15 cellular contexts compared by ENCODE assay signal in genomic region chr15:78102211-78102610, GRCh38. TPM values are rescaled to one million over a fixed set of nuclear protein-coding genes. Genes with fewer than 3 reads are reported as not detected.
DNase-seq lines count a peak whose midpoint lies in the region; ATAC-seq lines count a peak whose summit lies in the region.
"Had no signal": no experiment of that assay in that cellular context is flagged by ENCODE, and none has a peak within 500 bp of the region (broad histone marks: within the 10 kb centered on the region; RNA-seq: fewer than 3 reads in every experiment).

No MANE protein-coding gene starts in this region.

- H3K4me3 Mint-ChIP-seq in activated naive CD4-positive, alpha-beta T cell treated with anti-CD3 and anti-CD28 coated beads, Interleukin-2, amount 10 ng/mL, durations not matched to agents 7 days and 5 days: no peak overlapping the region
- no peak overlapping the region for H3K4me3 Mint-ChIP-seq in activated T-helper 17 cell treated with anti-CD3 and anti-CD28 coated beads, Interleukin-2, amount 50 U/mL, for 72 hours
- no peak overlapping the region for H3K4me3 Mint-ChIP-seq in stimulated activated effector memory CD8-positive, alpha-beta T cell treated with anti-CD3 and anti-CD28 coated beads, Interleukin-12 subunit alpha, Interleukin-12 subunit beta, amount 100 ng/mL, for 72 hours

- no peak for DNase-seq in activated naive CD4-positive, alpha-beta T cell treated with anti-CD3 and anti-CD28 coated beads, Interleukin-2, amount 10 ng/mL, durations not matched to agents 7 days and 5 days
- no peak for DNase-seq in activated naive CD4-positive, alpha-beta T cell treated with anti-CD3 and anti-CD28 coated beads, Interleukin-2, amount 50 U/mL, for 16 hours
- no peak for DNase-seq in stimulated activated effector memory CD8-positive, alpha-beta T cell treated with anti-CD3 and anti-CD28 coated beads, Interleukin-12 subunit alpha, Interleukin-12 subunit beta, amount 100 ng/mL, for 72 hours (ENCODE audit: low spot score in 2 of 2)
- no peak for DNase-seq in DMS114 treated with DMSO at 0.1 percent for 48 hours (lab: John Stamatoyannopoulos, UW; ENCODE audit: unreplicated experiment)
- DNase-seq: ACHN, DMS 273 treated with DMSO at 0.1 percent for 48 hours, KG1, MG63, NCI-H1092 treated with DMSO at 0.1 percent for 48 hours, NCI-H1694, NCI-H446 had no signal

- no peak for ATAC-seq in activated T-helper 17 cell treated with anti-CD3 and anti-CD28 coated beads, Interleukin-2, amount 50 U/mL, for 72 hours (replicated peaks)
- no peak for ATAC-seq in stimulated activated effector memory CD8-positive, alpha-beta T cell treated with anti-CD3 and anti-CD28 coated beads, Interleukin-12 subunit alpha, Interleukin-12 subunit beta, amount 100 ng/mL, for 72 hours
- no peak for ATAC-seq in HG03565 (IDR thresholded peaks at IDR 0.05; ENCODE audit: unreplicated experiment)

- H3K36me3 ChIP-seq in KOPT-K1 (ENCODE audit: insufficient read depth, low read length): no peaks in the 10 kb centered on the region
- H3K36me3 ChIP-seq: MG63 had no signal

- H3K4me1 Mint-ChIP-seq in activated naive CD4-positive, alpha-beta T cell treated with anti-CD3 and anti-CD28 coated beads, Interleukin-2, amount 10 ng/mL, durations not matched to agents 7 days and 5 days: peaks cover 62% of the 10 kb centered on the region
- H3K4me1 Mint-ChIP-seq in activated T-helper 17 cell treated with anti-CD3 and anti-CD28 coated beads, Interleukin-2, amount 50 U/mL, for 72 hours: peaks cover 36% of the 10 kb centered on the region
- peaks cover 49% of the 10 kb centered on the region for H3K4me1 Mint-ChIP-seq in stimulated activated effector memory CD8-positive, alpha-beta T cell treated with anti-CD3 and anti-CD28 coated beads, Interleukin-12 subunit alpha, Interleukin-12 subunit beta, amount 100 ng/mL, for 72 hours

- CTCF ChIA-PET in activated naive CD4-positive, alpha-beta T cell treated with anti-CD3 and anti-CD28 coated beads, Interleukin-2, amount 10 ng/mL, durations not matched to agents 7 days and 5 days (lab: Charles Lee): interaction anchor here (1.4 kb wide), 1 partner anchor 12 kb away, joined by 3 read pairs; no protein-coding TSS in a partner anchor

- H3K9me3 ChIP-seq in KOPT-K1 (ENCODE audit: insufficient read depth, low read length, poor library complexity, severe bottlenecking): no peaks in the 10 kb centered on the region
- H3K9me3 ChIP-seq: MG63 had no signal

- H3K27ac Mint-ChIP-seq in activated naive CD4-positive, alpha-beta T cell treated with anti-CD3 and anti-CD28 coated beads, Interleukin-2, amount 10 ng/mL, durations not matched to agents 7 days and 5 days: peak overlapping the region; percentile 95
- H3K27ac Mint-ChIP-seq in activated T-helper 17 cell treated with anti-CD3 and anti-CD28 coated beads, Interleukin-2, amount 50 U/mL, for 72 hours: peak overlapping the region; percentile 92
- peak overlapping the region; percentile 94 for H3K27ac Mint-ChIP-seq in stimulated activated effector memory CD8-positive, alpha-beta T cell treated with anti-CD3 and anti-CD28 coated beads, Interleukin-12 subunit alpha, Interleukin-12 subunit beta, amount 100 ng/mL, for 72 hours

- peak overlapping the region; percentile 89 for H3K27ac ChIP-seq in KOPT-K1 (ENCODE audit: low read depth, low read length, poor library complexity, severe bottlenecking)

- no peaks in the 10 kb centered on the region for H3K36me3 Mint-ChIP-seq in activated naive CD4-positive, alpha-beta T cell treated with anti-CD3 and anti-CD28 coated beads, Interleukin-2, amount 10 ng/mL, durations not matched to agents 7 days and 5 days
- H3K36me3 Mint-ChIP-seq in activated T-helper 17 cell treated with anti-CD3 and anti-CD28 coated beads, Interleukin-2, amount 50 U/mL, for 72 hours (ENCODE audit: low read depth): no peaks in the 10 kb centered on the region
- peaks cover 6% of the 10 kb centered on the region for H3K36me3 Mint-ChIP-seq in stimulated activated effector memory CD8-positive, alpha-beta T cell treated with anti-CD3 and anti-CD28 coated beads, Interleukin-12 subunit alpha, Interleukin-12 subunit beta, amount 100 ng/mL, for 72 hours

- peaks cover 6% of the 10 kb centered on the region for H3K27me3 Mint-ChIP-seq in activated naive CD4-positive, alpha-beta T cell treated with anti-CD3 and anti-CD28 coated beads, Interleukin-2, amount 10 ng/mL, durations not matched to agents 7 days and 5 days
- H3K27me3 Mint-ChIP-seq in activated T-helper 17 cell treated with anti-CD3 and anti-CD28 coated beads, Interleukin-2, amount 50 U/mL, for 72 hours: no peaks in the 10 kb centered on the region

- H3K9me3 Mint-ChIP-seq in activated naive CD4-positive, alpha-beta T cell treated with anti-CD3 and anti-CD28 coated beads, Interleukin-2, amount 10 ng/mL, durations not matched to agents 7 days and 5 days: no peaks in the 10 kb centered on the region
- no peaks in the 10 kb centered on the region for H3K9me3 Mint-ChIP-seq in activated T-helper 17 cell treated with anti-CD3 and anti-CD28 coated beads, Interleukin-2, amount 50 U/mL, for 72 hours
- no peaks in the 10 kb centered on the region for H3K9me3 Mint-ChIP-seq in stimulated activated effector memory CD8-positive, alpha-beta T cell treated with anti-CD3 and anti-CD28 coated beads, Interleukin-12 subunit alpha, Interleukin-12 subunit beta, amount 100 ng/mL, for 72 hours

RNA-seq across cellular contexts. Expression of gene SH2D7, which starts 9.8 kb away (rescaled TPM):
- total RNA-seq in activated T-helper 17 cell treated with anti-CD3 and anti-CD28 coated beads, Interleukin-2, amount 50 U/mL, for 72 hours: not detected
- total RNA-seq: H4 had no signal

RNA-seq across cellular contexts. Expression of gene TBC1D2B, which starts 24.7 kb away (rescaled TPM):
- total RNA-seq in activated T-helper 17 cell treated with anti-CD3 and anti-CD28 coated beads, Interleukin-2, amount 50 U/mL, for 72 hours: 100 to 1,000 TPM in 1 of 2 donors, 10 to 100 TPM in 1; 86.1 to 109 TPM

RNA-seq across cellular contexts. Expression of gene CIB2, which starts 29.0 kb away (rescaled TPM):
- 1 to 10 TPM in 1 of 2 donors, under 1 TPM in 1; 0.65 to 1.7 TPM for total RNA-seq in activated T-helper 17 cell treated with anti-CD3 and anti-CD28 coated beads, Interleukin-2, amount 50 U/mL, for 72 hours

RNA-seq across cellular contexts. Expression of gene IDH3A, which starts 47.0 kb away (rescaled TPM):
- total RNA-seq in activated T-helper 17 cell treated with anti-CD3 and anti-CD28 coated beads, Interleukin-2, amount 50 U/mL, for 72 hours: 100 to 1,000 TPM in 1 of 2 donors, 10 to 100 TPM in 1; 61.9 to 176 TPM
